17 cellular contexts compared by ENCODE assay signal in genomic region chr11:24859801-24860300, GRCh38.
DNase-seq lines count a peak whose midpoint lies in the region; ATAC-seq and TF ChIP-seq lines count a peak whose summit lies in the region.
"Had no signal": no experiment of that assay in that cellular context is flagged by ENCODE, and none has a peak within 500 bp of the region (broad histone marks: within the 10 kb centered on the region; RNA-seq: fewer than 3 reads in every experiment).

No MANE protein-coding gene starts in this region.

- POLR2A ChIA-PET in IMR-90 (lab: Charles Lee; ENCODE audit: unreplicated experiment) = no interaction called here

- intact Hi-C loops in IMR-90 (cut with micrococcal nuclease) (no loop called here), posterior vena cava (cut with DNase I) (no loop called here)

- H2BK20ac ChIP-seq in IMR-90 (ENCODE audit: low read depth, low read length) = no peak overlapping the region

- TF ChIP-seq CTCF in IMR-90 (conservative IDR thresholded peaks at IDR 0.05; ENCODE audit: low read depth, low read length) (no peak), SU-DHL-6 (IDR thresholded peaks at IDR 0.05; ENCODE audit: insufficient read depth, low read length, poor library complexity, severe bottlenecking) (no peak)

- H2BK15ac ChIP-seq in IMR-90 (ENCODE audit: low read depth, low read length) = no peak overlapping the region

- H2AK9ac ChIP-seq in IMR-90 (replicated peaks; ENCODE audit: low read depth, low read length, poor library complexity) = no peak overlapping the region

- no peak overlapping the region; the same call in 1 of the 2 replicates for H2AK5ac ChIP-seq in IMR-90 (ENCODE audit: low read depth, low read length)

- ATAC-seq in IMR-90 (ENCODE audit: low read depth) (no peak), HG02852 (IDR thresholded peaks at IDR 0.05; ENCODE audit: unreplicated experiment) (no peak)

- WGBS in IMR-90 (ENCODE audit: extremely low coverage in 2 of 2, insufficient read length in 1 of 2), 2 experiments = 89% methylated on average over 3 of the region's 9 CpGs; no CpG with 5 or more reads in 1 of the 2 experiments

- H3K18ac ChIP-seq in IMR-90 (ENCODE audit: low read depth, low read length) = no peak overlapping the region

- no peak overlapping the region for H4K5ac ChIP-seq in IMR-90 (ENCODE audit: low read depth, low read length)

- peak overlapping the region; percentile 44 for H3K4me3 ChIP-seq in BLaER1
- no peak overlapping the region for H3K4me3 ChIP-seq in IMR-90 (ENCODE audit: insufficient read depth, low read depth, low read length)
- no peak overlapping the region for H3K4me3 ChIP-seq in SU-DHL-6 (ENCODE audit: insufficient read depth, low read length, poor library complexity, severe bottlenecking)

- H4K8ac ChIP-seq in IMR-90 (ENCODE audit: low read depth in 2 of 2, low read length in 2 of 2) = no peak overlapping the region

- peak overlapping the region; percentile 56; the same call in 1 of the 2 replicates for H3K4ac ChIP-seq in IMR-90 (ENCODE audit: low read depth, low read length)

- CTCF ChIA-PET in IMR-90 (lab: Yijun Ruan, JAX) = no interaction called here

- no peak for TF ChIP-seq POLR2A in IMR-90 (IDR thresholded peaks at IDR 0.05; ENCODE audit: low read depth, low read length)

- H2BK120ac ChIP-seq in IMR-90 (ENCODE audit: low read depth, low read length) = no peak overlapping the region; the same call in 1 of the 2 replicates

- H3K9me3 ChIP-seq in BLaER1 (peaks cover 24% of the 10 kb centered on the region), IMR-90 (ENCODE audit: control insufficient read depth, insufficient read depth, low read length) (peaks cover 5% of the 10 kb centered on the region; the same call in 1 of the 2 replicates), SU-DHL-6 (ENCODE audit: insufficient read depth, low read length) (peaks cover 29% of the 10 kb centered on the region; the same call in 1 of the 2 replicates)

- H3K14ac ChIP-seq in IMR-90 (replicated peaks; ENCODE audit: low read depth, low read length) = 0 out of 2 replicates have a peak overlapping the region, but pooled peaks have one; percentile 32

- H3K4me1 ChIP-seq in BLaER1 = peaks cover 36% of the 10 kb centered on the region
- no peaks in the 10 kb centered on the region for H3K4me1 ChIP-seq in IMR-90 (ENCODE audit: control insufficient read depth, insufficient read depth, low read length)

- dilution Hi-C loops in IMR-90 (cut with HindIII; ENCODE audit: low sequenced_read_pairs, unreplicated experiment) = no loop called here

- no peaks in the 10 kb centered on the region for H3F3A ChIP-seq in SU-DHL-6 (ENCODE audit: insufficient read depth)

- peak overlapping the region; percentile 83 for H3K4me2 ChIP-seq in BLaER1
- no peak overlapping the region for H3K4me2 ChIP-seq in IMR-90 (ENCODE audit: low read depth, low read length)
- no peak overlapping the region for H3K4me2 ChIP-seq in SU-DHL-6 (ENCODE audit: low read depth, low read length, poor library complexity, severe bottlenecking)

- BruUV-seq in IMR-90 (replicated peaks; lab: Mats Ljungman, UMichigan) = no TSS peak

- H2BK5ac ChIP-seq in IMR-90 (ENCODE audit: low read depth, low read length, poor library complexity, severe bottlenecking) = no peak overlapping the region

- DNase-seq in IMR-90 (no peak), posterior vena cava (ENCODE audit: low spot score) (peak; percentile 46), NCI-H1092 (lab: John Stamatoyannopoulos, UW) (no peak), nucleus accumbens (lab: John Stamatoyannopoulos, UW) (no peak), RKO (ENCODE audit: low spot score) (no peak)
- DNase-seq: 8988T; C1 segment of cervical spinal cord; CD4-positive, CD25-positive, alpha-beta regulatory T cell; CD8-positive, alpha-beta memory T cell; COR-L47; DMS 273 treated with DMSO at 0.1 percent for 48 hours; DMS53; H9 had no signal

- no peak overlapping the region for H3K23ac ChIP-seq in IMR-90 (ENCODE audit: low read depth, low read length)

- no peaks in the 10 kb centered on the region for H3K79me1 ChIP-seq in IMR-90 (ENCODE audit: low read depth in 1 of 2, low read length in 2 of 2)

- H3K27ac ChIP-seq in BLaER1 = peak overlapping the region; percentile 89
- no peak overlapping the region for H3K27ac ChIP-seq in IMR-90 (ENCODE audit: insufficient read depth, low read length)
- H3K27ac ChIP-seq in SU-DHL-6 (ENCODE audit: low read depth, low read length) = no peak overlapping the region
- H3K27ac ChIP-seq: HL-60 had no signal

- H4K91ac ChIP-seq in IMR-90 (ENCODE audit: insufficient read depth, low read depth, low read length) = no peak overlapping the region

- in situ Hi-C loops in IMR-90 (cut with MboI; ENCODE audit: low sequenced_read_pairs) = no loop called here

- no peaks in the 10 kb centered on the region for H3K9me2 ChIP-seq in SU-DHL-6 (replicated peaks; ENCODE audit: insufficient read depth, low read length)

- no peaks in the 10 kb centered on the region for H3K79me2 ChIP-seq in SU-DHL-6 (ENCODE audit: insufficient read depth, low read length)

- no peaks in the 10 kb centered on the region for H3K9me1 ChIP-seq in IMR-90 (ENCODE audit: insufficient read depth, low read length)

- no peak overlapping the region for H3K56ac ChIP-seq in IMR-90 (ENCODE audit: extremely low read depth, insufficient read depth, low read length)

- H4K20me1 ChIP-seq in BLaER1 = no peaks in the 10 kb centered on the region
- H4K20me1 ChIP-seq in IMR-90 (ENCODE audit: insufficient read depth, low read length) = no peaks in the 10 kb centered on the region
- no peaks in the 10 kb centered on the region for H4K20me1 ChIP-seq in SU-DHL-6 (ENCODE audit: low read depth, low read length)

- H3K9ac ChIP-seq in BLaER1 (peak overlapping the region; percentile 59), IMR-90 (ENCODE audit: low read depth, low read length) (no peak overlapping the region), SU-DHL-6 (ENCODE audit: low read length) (no peak overlapping the region)

- H3K36me3 ChIP-seq in BLaER1 (no peaks in the 10 kb centered on the region; the same call in 1 of the 2 replicates), IMR-90 (ENCODE audit: control insufficient read depth, insufficient read depth, low read length) (no peaks in the 10 kb centered on the region), SU-DHL-6 (ENCODE audit: low read length) (no peaks in the 10 kb centered on the region)

- no peak for TF ChIP-seq RAD21 in IMR-90 (IDR thresholded peaks at IDR 0.05; ENCODE audit: low read length)

- H3K27me3 ChIP-seq in BLaER1 (no peaks in the 10 kb centered on the region), IMR-90 (ENCODE audit: control insufficient read depth, insufficient read depth, low read length) (no peaks in the 10 kb centered on the region), SU-DHL-6 (ENCODE audit: low read length) (no peaks in the 10 kb centered on the region)

- peak overlapping the region; percentile 43 for H2AFZ ChIP-seq in IMR-90 (replicated peaks; ENCODE audit: low read length, poor library complexity)
- peak overlapping the region; percentile 16 for H2AFZ ChIP-seq in SU-DHL-6 (ENCODE audit: low read depth, low read length, severe bottlenecking)

TF ChIP-seq in IMR-90, 13 proteins besides CTCF, POLR2A, EP300 and RAD21:
- TF ChIP-seq BHLHE40 (IDR thresholded peaks at IDR 0.05; ENCODE audit: low read depth, low read length) (no peak), MAFK (IDR thresholded peaks at IDR 0.05; ENCODE audit: low read depth, low read length) (no peak), CHD1 (IDR thresholded peaks at IDR 0.05; ENCODE audit: low read depth, low read length) (no peak), RFX5 (IDR thresholded peaks at IDR 0.05; ENCODE audit: low read depth, low read length) (no peak)
